Comparison of ENCODE assay signal across 15 cellular contexts in genomic region chr14:34912182-34912581, GRCh38. TPM values are rescaled to one million over a fixed set of nuclear protein-coding genes. Genes with fewer than 3 reads are reported as not detected.
DNase-seq lines count a peak whose midpoint lies in the region; ATAC-seq, FAIRE-seq and TF ChIP-seq lines count a peak whose summit lies in the region.
"Had no signal": no experiment of that assay in that cellular context is flagged by ENCODE, and none has a peak within 500 bp of the region (broad histone marks: within the 10 kb centered on the region; RNA-seq: fewer than 3 reads in every experiment).

No MANE protein-coding gene starts in this region.

- H3K27me3 Mint-ChIP-seq in immature natural killer cell (ENCODE audit: low read depth in 3 of 3) = peaks cover 0 to 1% (median 0%) of the 10 kb centered on the region in 3 donors
- H3K27me3 Mint-ChIP-seq: activated CD8-positive, alpha-beta memory T cell treated with anti-CD3 and anti-CD28 coated beads, Interleukin-2, amount 10 ng/mL, durations not matched to agents 7 days and 5 days; activated naive CD4-positive, alpha-beta T cell treated with anti-CD3 and anti-CD28 coated beads, Interleukin-2, amount 50 U/mL, for 24 hours had no signal

- no peak overlapping the region for H3K27ac Mint-ChIP-seq in immature natural killer cell
- H3K27ac Mint-ChIP-seq: activated CD8-positive, alpha-beta memory T cell treated with anti-CD3 and anti-CD28 coated beads, Interleukin-2, amount 10 ng/mL, durations not matched to agents 7 days and 5 days; activated naive CD4-positive, alpha-beta T cell treated with anti-CD3 and anti-CD28 coated beads, Interleukin-2, amount 50 U/mL, for 24 hours had no signal

- H3K27ac ChIP-seq in RWPE2 (ENCODE audit: poor library complexity, severe bottlenecking) (no peak overlapping the region), left lung (no peak overlapping the region)
- H3K27ac ChIP-seq: right atrium auricular region had no signal

- ATAC-seq in RWPE2 (ENCODE audit: low read depth) (no peak), HG03097 (IDR thresholded peaks at IDR 0.05; ENCODE audit: low FRiP score, unreplicated experiment) (no peak), left lung (no peak)
- ATAC-seq: activated CD8-positive, alpha-beta memory T cell treated with anti-CD3 and anti-CD28 coated beads, Interleukin-2, amount 10 ng/mL, durations not matched to agents 7 days and 5 days had no signal

- H3K4me3 Mint-ChIP-seq in immature natural killer cell = no peak overlapping the region
- H3K4me3 Mint-ChIP-seq: activated CD8-positive, alpha-beta memory T cell treated with anti-CD3 and anti-CD28 coated beads, Interleukin-2, amount 10 ng/mL, durations not matched to agents 7 days and 5 days; activated naive CD4-positive, alpha-beta T cell treated with anti-CD3 and anti-CD28 coated beads, Interleukin-2, amount 50 U/mL, for 24 hours had no signal

- TF ChIP-seq POLR2A in GM12892 (IDR thresholded peaks at IDR 0.05; ENCODE audit: low read depth, low read length) = no peak

- no peaks in the 10 kb centered on the region for H3K9me3 Mint-ChIP-seq in immature natural killer cell
- H3K9me3 Mint-ChIP-seq: activated naive CD4-positive, alpha-beta T cell treated with anti-CD3 and anti-CD28 coated beads, Interleukin-2, amount 50 U/mL, for 24 hours had no signal

- H3K36me3 Mint-ChIP-seq in immature natural killer cell = no peaks in the 10 kb centered on the region
- H3K36me3 Mint-ChIP-seq: activated CD8-positive, alpha-beta memory T cell treated with anti-CD3 and anti-CD28 coated beads, Interleukin-2, amount 10 ng/mL, durations not matched to agents 7 days and 5 days; activated naive CD4-positive, alpha-beta T cell treated with anti-CD3 and anti-CD28 coated beads, Interleukin-2, amount 50 U/mL, for 24 hours had no signal

- H3K9me3 ChIP-seq in BE2C (no peaks in the 10 kb centered on the region), RWPE2 (ENCODE audit: severe bottlenecking) (no peaks in the 10 kb centered on the region), left lung (no peaks in the 10 kb centered on the region)
- H3K9me3 ChIP-seq: right atrium auricular region had no signal

- H3K27me3 ChIP-seq in BE2C (no peaks in the 10 kb centered on the region), RWPE2 (ENCODE audit: insufficient read depth, poor library complexity, severe bottlenecking) (no peaks in the 10 kb centered on the region), left lung (no peaks in the 10 kb centered on the region)
- H3K27me3 ChIP-seq: right atrium auricular region had no signal

- no peaks in the 10 kb centered on the region for H3K36me3 ChIP-seq in BE2C
- H3K36me3 ChIP-seq in RWPE2 (ENCODE audit: low read depth) = no peaks in the 10 kb centered on the region
- no peaks in the 10 kb centered on the region for H3K36me3 ChIP-seq in left lung
- H3K36me3 ChIP-seq: right atrium auricular region had no signal

- TF ChIP-seq CTCF in BE2C (IDR thresholded peaks at IDR 0.05; ENCODE audit: low read depth, low read length) = peak; percentile 50
- peak; percentile 39 for TF ChIP-seq CTCF in RWPE2 (IDR thresholded peaks at IDR 0.05; ENCODE audit: poor library complexity, severe bottlenecking)
- peak; percentile 8 for TF ChIP-seq CTCF in fibroblast of pulmonary artery (IDR thresholded peaks at IDR 0.05; ENCODE audit: low read length, missing control alignments)
- no peak for TF ChIP-seq CTCF in left lung (IDR thresholded peaks at IDR 0.05)

- H3K4me3 ChIP-seq in BE2C (ENCODE audit: low read depth, low read length) (no peak overlapping the region), RWPE2 (ENCODE audit: severe bottlenecking) (no peak overlapping the region), fibroblast of pulmonary artery (replicated peaks; ENCODE audit: low read depth, low read length) (no peak overlapping the region), left lung (no peak overlapping the region)
- H3K4me3 ChIP-seq: right atrium auricular region had no signal

- peak; percentile 18 for DNase-seq in BE2C
- no peak for DNase-seq in GM12892 (ENCODE audit: insufficient read length)
- no peak for DNase-seq in RWPE2 (ENCODE audit: low spot score)
- no peak for DNase-seq in fibroblast of pulmonary artery (ENCODE audit: low read depth)
- DNase-seq in activated CD8-positive, alpha-beta memory T cell treated with anti-CD3 and anti-CD28 coated beads, Interleukin-2, amount 50 U/mL, for 48 hours = no peak
- DNase-seq in left lung = no peak
- DNase-seq in immature natural killer cell = no peak
- DNase-seq: activated CD8-positive, alpha-beta memory T cell treated with anti-CD3 and anti-CD28 coated beads, Interleukin-2, amount 10 ng/mL, durations not matched to agents 7 days and 5 days; COR-L47; NCI-H1092 treated with DMSO at 0.1 percent for 48 hours; NCI-H345; substantia nigra had no signal

- intact Hi-C loops in left lung (cut with DNase I) = no loop called here

- no peaks in the 10 kb centered on the region for H3K4me1 Mint-ChIP-seq in immature natural killer cell
- H3K4me1 Mint-ChIP-seq: activated CD8-positive, alpha-beta memory T cell treated with anti-CD3 and anti-CD28 coated beads, Interleukin-2, amount 10 ng/mL, durations not matched to agents 7 days and 5 days; activated naive CD4-positive, alpha-beta T cell treated with anti-CD3 and anti-CD28 coated beads, Interleukin-2, amount 50 U/mL, for 24 hours had no signal

- peak; percentile 24 for FAIRE-seq in GM12892 (lab: Jason Lieb, UNC)

- 0 out of 2 replicates have a peak, but pooled peaks cover 3% of the 10 kb centered on the region for H3K4me1 ChIP-seq in BE2C
- no peaks in the 10 kb centered on the region for H3K4me1 ChIP-seq in RWPE2 (ENCODE audit: insufficient read depth, poor library complexity, severe bottlenecking)
- no peaks in the 10 kb centered on the region for H3K4me1 ChIP-seq in left lung
- H3K4me1 ChIP-seq: right atrium auricular region had no signal

RNA-seq across cellular contexts. Expression of gene BAZ1A, which starts 37.0 kb away (rescaled TPM):
- polyA plus RNA-seq in BE2C (2012; ENCODE audit: insufficient read depth, insufficient read length, low read depth) = 23.2 TPM
- polyA plus RNA-seq in GM12892 (2012; ENCODE audit: missing spikeins) = 47.2 TPM
- total RNA-seq in left lung = 10 to 100 TPM; 30.4 to 50.4 TPM
- 10 to 100 TPM in 1 of 3 donors, 1 to 10 TPM in 2; 4.0 to 17.6 (median 8.3) TPM for polyA plus RNA-seq in immature natural killer cell

Comparison
In these comparisons a context has a peak if more than half of its experiments do, and no peak if none do; other contexts are left out.
1. CTCF ChIP-seq: peak in BE2C (single experiment), RWPE2 (single experiment) and fibroblast of pulmonary artery (single experiment); none in left lung (0 of 2).